ENCODE assay signal across 3 cellular contexts in the genomic region with DNA sequence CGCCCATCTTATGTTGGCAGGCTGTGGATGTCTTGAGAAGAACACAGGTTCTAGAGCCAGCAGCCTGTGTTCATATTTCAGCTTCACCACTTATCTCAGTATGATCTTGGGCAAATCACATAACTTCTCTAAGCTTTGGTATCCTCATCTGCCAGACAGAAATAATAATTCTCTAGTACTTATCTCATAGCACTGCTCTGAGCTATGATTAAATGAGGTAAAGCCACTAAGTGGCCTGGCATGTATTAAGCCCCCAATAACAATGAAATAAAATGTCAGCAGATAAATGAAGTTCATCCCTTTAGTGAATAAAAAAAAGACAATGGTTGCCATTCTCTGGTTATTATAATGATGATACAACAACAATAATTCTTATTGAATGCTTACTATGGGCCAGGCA.
"Had no signal": no experiment of that assay in that cellular context is flagged by ENCODE, and none has a peak within 500 bp of the region (broad histone marks: within the 10 kb centered on the region; RNA-seq: fewer than 3 reads in every experiment).

No MANE protein-coding gene starts in this region.

- ATAC-seq: GM12878 had no signal

- DNase-seq: GDM1, GF-D8 had no signal

- H3K4me3 ChIP-seq: GM12878 had no signal
